ENCODE assay signal across 17 cellular contexts in the genomic region with DNA sequence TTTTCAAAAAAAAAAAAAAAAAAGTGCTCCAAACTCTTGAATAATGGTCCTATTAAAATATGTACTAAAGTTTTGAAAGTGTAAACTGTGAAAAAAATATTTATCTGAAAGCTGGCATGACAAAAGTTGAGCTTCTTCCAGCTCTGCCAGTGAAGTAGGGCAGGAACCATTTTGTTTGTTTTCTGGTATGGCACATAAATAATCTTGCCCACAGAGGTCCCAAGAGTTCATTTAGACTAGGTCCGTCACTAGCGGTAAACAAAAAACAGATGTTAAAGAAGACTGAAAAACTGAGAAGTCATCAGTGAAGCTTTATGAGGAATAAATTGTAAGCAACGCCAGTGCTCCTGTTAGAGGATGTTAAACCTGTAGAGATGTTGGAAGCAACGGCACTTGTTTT. TPM values are rescaled to one million over a fixed set of nuclear protein-coding genes. Genes with fewer than 3 reads are reported as not detected.
DNase-seq lines count a peak whose midpoint lies in the region; ATAC-seq and TF ChIP-seq lines count a peak whose summit lies in the region.
"Had no signal": no experiment of that assay in that cellular context is flagged by ENCODE, and none has a peak within 500 bp of the region (broad histone marks: within the 10 kb centered on the region; RNA-seq: fewer than 3 reads in every experiment).

No MANE protein-coding gene starts in this region.

- H3F3A ChIP-seq in PC-3 (ENCODE audit: low read length, unreplicated experiment) = no peaks in the 10 kb centered on the region

- H3K79me1 ChIP-seq in trophoblast cell (ENCODE audit: low read length) = peaks cover 32% of the 10 kb centered on the region

- POLR2A ChIA-PET in PC-3 (lab: Charles Lee; ENCODE audit: unreplicated experiment) = interaction anchor here (0.6 to 1.0 kb wide), 2 partner anchors 84 to 181 kb away, joined by 4 read pairs; no protein-coding TSS in a partner anchor

- H3K4me3 ChIP-seq in PC-3 (ENCODE audit: low read length) (peak overlapping the region; percentile 38; the same call in 1 of the 2 replicates), trophoblast cell (ENCODE audit: low read depth, low read length) (no peak overlapping the region)
- H3K4me3 ChIP-seq: MG63 had no signal

- no peak overlapping the region for H4K8ac ChIP-seq in trophoblast cell (ENCODE audit: low read depth, low read length)

- no peak overlapping the region for H2AK5ac ChIP-seq in trophoblast cell (ENCODE audit: low read length)

- no peak overlapping the region for H3K4ac ChIP-seq in trophoblast cell (ENCODE audit: low read depth, low read length)

- no peaks in the 10 kb centered on the region for H3K27me3 ChIP-seq in PC-3 (ENCODE audit: low read length)
- H3K27me3 ChIP-seq in trophoblast cell (ENCODE audit: insufficient read depth, low read length) = no peaks in the 10 kb centered on the region

- peak overlapping the region; percentile 99 for H2BK120ac ChIP-seq in trophoblast cell (ENCODE audit: insufficient read depth, low read length, poor library complexity)

- no peak overlapping the region for H3K18ac ChIP-seq in trophoblast cell (ENCODE audit: low read length)

- H3K4me2 ChIP-seq in PC-3 (ENCODE audit: low read length) (peak overlapping the region; percentile 85), trophoblast cell (ENCODE audit: low read length) (no peak overlapping the region)

- no peaks in the 10 kb centered on the region for H3K9me3 ChIP-seq in PC-3 (ENCODE audit: low read length)
- no peaks in the 10 kb centered on the region for H3K9me3 ChIP-seq in trophoblast cell (ENCODE audit: insufficient read depth, low read depth, low read length)
- H3K9me3 ChIP-seq: MG63 had no signal

- peak; percentile 17; the same call in 1 of the 2 replicates for ATAC-seq in PC-3
- ATAC-seq in GM21526 (IDR thresholded peaks at IDR 0.05; ENCODE audit: low FRiP score, unreplicated experiment) = no peak
- no peak for ATAC-seq in GM21825 (IDR thresholded peaks at IDR 0.05; ENCODE audit: unreplicated experiment)
- no peak for ATAC-seq in HG03571 (IDR thresholded peaks at IDR 0.05; ENCODE audit: unreplicated experiment)

- H2BK5ac ChIP-seq in trophoblast cell (ENCODE audit: low read depth, low read length, poor library complexity) = peak overlapping the region; percentile 93

- no peak overlapping the region for H3K23ac ChIP-seq in trophoblast cell (ENCODE audit: low read length)

- TF ChIP-seq CTCF in PC-3 (conservative IDR thresholded peaks at IDR 0.05; ENCODE audit: low read depth, low read length) = no peak

- H2AFZ ChIP-seq in PC-3 (ENCODE audit: low read length) = peak overlapping the region; percentile 65; the same call in 1 of the 2 replicates
- H2AFZ ChIP-seq in trophoblast cell (ENCODE audit: insufficient read depth, low read length, poor library complexity) = peak overlapping the region; percentile 17

- CTCF ChIA-PET in PC-3 (lab: Charles Lee) = interaction anchor here (0.6 kb wide), 1 partner anchor 559 kb away, joined by 4 read pairs; no protein-coding TSS in a partner anchor

- H4K20me1 ChIP-seq in PC-3 (ENCODE audit: low read length) = no peaks in the 10 kb centered on the region

- DNase-seq in DMS79 treated with DMSO at 0.1 percent for 48 hours (lab: John Stamatoyannopoulos, UW) (peak; percentile 89), PC-3 (peak; percentile 47), fibroblast of peridontal ligament (ENCODE audit: extremely low read depth) (peak; percentile 17), trophoblast cell (no peak)
- DNase-seq: CD8-positive, alpha-beta memory T cell; KBM-7; MG63; NCI-H1092 treated with DMSO at 0.1 percent for 48 hours; NCI-H1694; NCI-H2107; NCI-H226; NCI-H526 treated with DMSO at 0.1 percent for 48 hours had no signal

- H3K9ac ChIP-seq in PC-3 (ENCODE audit: low read length) (peak overlapping the region; percentile 29), trophoblast cell (ENCODE audit: low read length) (no peak overlapping the region)

- BruUV-seq in PC-3 (replicated peaks; lab: Mats Ljungman, UMichigan) = no TSS peak

- H3K9me2 ChIP-seq in PC-3 (replicated peaks; ENCODE audit: low read length) = no peaks in the 10 kb centered on the region

- no CpG with 5 or more reads among the region's 4 CpGs for WGBS in trophoblast cell (ENCODE audit: extremely low coverage, insufficient coverage, insufficient read length)

- H4K12ac ChIP-seq in trophoblast cell (ENCODE audit: low read depth, low read length) = no peak overlapping the region

- H3K79me2 ChIP-seq in PC-3 (ENCODE audit: low read length) (no peaks in the 10 kb centered on the region), trophoblast cell (ENCODE audit: control insufficient read depth, insufficient read depth, low read length, poor library complexity) (peaks cover 1% of the 10 kb centered on the region)

- H3K27ac ChIP-seq in PC-3 (ENCODE audit: low read length) (peak overlapping the region; percentile 89), trophoblast cell (ENCODE audit: low read depth, low read length) (peak overlapping the region; percentile 84)

- H3K4me1 ChIP-seq in PC-3 (ENCODE audit: insufficient read depth, low read length) (peaks cover 72% of the 10 kb centered on the region), trophoblast cell (ENCODE audit: control insufficient read depth in 1 of 2, insufficient read depth in 2 of 2, low read length in 2 of 2) (peaks cover 15 to 19% of the 10 kb centered on the region in 2 experiments)

- H3K14ac ChIP-seq in trophoblast cell (ENCODE audit: low read length) = peak overlapping the region; percentile 14

- H2BK12ac ChIP-seq in trophoblast cell (ENCODE audit: low read length) = peak overlapping the region; percentile 73

- peak overlapping the region; percentile 98 for H4K91ac ChIP-seq in trophoblast cell (ENCODE audit: low read depth, low read length)

- intact Hi-C loops in PC-3 (cut with micrococcal nuclease) = loop anchor here (2.0 kb wide), 3 partner anchors 29 to 87 kb away; a partner anchor contains a TSS

- H3K36me3 ChIP-seq in PC-3 (ENCODE audit: low read depth, low read length) = no peaks in the 10 kb centered on the region
- H3K36me3 ChIP-seq in trophoblast cell (ENCODE audit: control insufficient read depth in 1 of 2, insufficient read depth in 2 of 2, low read length in 2 of 2) = no peaks in the 10 kb centered on the region
- H3K36me3 ChIP-seq: MG63 had no signal

RNA-seq across cellular contexts. Expression of a gene that starts 7.0 kb away (rescaled TPM):
- not detected in 2 replicates for total RNA-seq in PC-3 (2014; rRNA removed)
- 42.0 and 49.0 TPM in 2 replicates for polyA plus RNA-seq in trophoblast cell (2013)
- total RNA-seq: Daoy had no signal

RNA-seq across cellular contexts. Expression of a gene that starts 30.0 kb away (rescaled TPM):
- total RNA-seq in PC-3 (2014; rRNA removed) = 10.4 and 12.4 TPM in 2 replicates
- 144 and 156 TPM in 2 replicates for polyA plus RNA-seq in trophoblast cell (2013)

RNA-seq across cellular contexts. Expression of a gene that starts 41.5 kb away (rescaled TPM):
- not detected in 2 replicates for total RNA-seq in PC-3 (2014; rRNA removed)
- polyA plus RNA-seq in trophoblast cell (2013) = not detected in 2 replicates
- total RNA-seq: CD8-positive, alpha-beta memory T cell; Daoy; SK-MEL-5 had no signal
- polyA plus RNA-seq: CD8-positive, alpha-beta memory T cell had no signal

RNA-seq across cellular contexts. Expression of a gene that starts 45.7 kb away (rescaled TPM):
- 0.22 and 2.1 TPM in 2 replicates for total RNA-seq in PC-3 (2014; rRNA removed)
- 0.39 and 0.45 TPM in 2 replicates for polyA plus RNA-seq in trophoblast cell (2013)
- total RNA-seq: CD8-positive, alpha-beta memory T cell had no signal
- polyA plus RNA-seq: CD8-positive, alpha-beta memory T cell had no signal

Comparison
In these comparisons a context has a peak if more than half of its experiments do, and no peak if none do; other contexts are left out.
1. DNase-seq: peak in DMS79 treated with DMSO at 0.1 percent for 48 hours (single experiment), PC-3 (single experiment) and fibroblast of peridontal ligament (single experiment); none in trophoblast cell (0 of 2).